ENCODE assay signal across 20 cellular contexts in genomic region chr14:20661197-20661596, GRCh38. TPM values are rescaled to one million over a fixed set of nuclear protein-coding genes. Genes with fewer than 3 reads are reported as not detected.
DNase-seq lines count a peak whose midpoint lies in the region; ATAC-seq and TF ChIP-seq lines count a peak whose summit lies in the region.
"Had no signal": no experiment of that assay in that cellular context is flagged by ENCODE, and none has a peak within 500 bp of the region (broad histone marks: within the 10 kb centered on the region; RNA-seq: fewer than 3 reads in every experiment).

No MANE protein-coding gene starts in this region.

- peak; percentile 57 for DNase-seq in esophagus muscularis mucosa (ENCODE audit: extremely low spot score)
- no peak for DNase-seq in foreskin melanocyte
- DNase-seq in activated CD4-positive, alpha-beta T cell treated with anti-CD3 and anti-CD28 coated beads for 4 hours = no peak
- DNase-seq: Calu3; CD4-positive, alpha-beta T cell; CD8-positive, alpha-beta memory T cell; DMS53; DMS79 treated with DMSO at 0.1 percent for 48 hours; GF-D8; H9 had no signal

- no peak for TF ChIP-seq CTCF in esophagus muscularis mucosa (IDR thresholded peaks at IDR 0.05)

- TF ChIP-seq EP300 in esophagus muscularis mucosa (IDR thresholded peaks at IDR 0.05) = no peak

- H4K20me1 ChIP-seq in BLaER1 treated with 17β-estradiol and CSF1 and Interleukin-3, amounts not matched to agents 10 nM and 100 nM = no peaks in the 10 kb centered on the region

- H3K9me3 ChIP-seq in BLaER1 treated with 17β-estradiol and CSF1 and Interleukin-3, amounts not matched to agents 10 nM and 100 nM (replicated peaks in 1 of 11) = peaks cover 0 to 10% (median 0%) of the 10 kb centered on the region in 11 experiments; a peak in 4 of 22 replicates
- H3K9me3 ChIP-seq in esophagus muscularis mucosa = no peaks in the 10 kb centered on the region

- ATAC-seq in GM21528 (IDR thresholded peaks at IDR 0.05; ENCODE audit: low FRiP score, unreplicated experiment) = no peak
- ATAC-seq: GM23338, HCT116 had no signal

- H3K36me3 ChIP-seq in BLaER1 treated with 17β-estradiol and CSF1 and Interleukin-3, amounts not matched to agents 10 nM and 100 nM = no peaks in the 10 kb centered on the region
- H3K36me3 ChIP-seq in esophagus muscularis mucosa = no peaks in the 10 kb centered on the region

- H3K27me3 ChIP-seq in BLaER1 treated with 17β-estradiol and CSF1 and Interleukin-3, amounts not matched to agents 10 nM and 100 nM = peaks cover 22 to 36% (median 31%) of the 10 kb centered on the region in 11 experiments
- H3K27me3 ChIP-seq in esophagus muscularis mucosa = peaks cover 0 to 99% (median 46%) of the 10 kb centered on the region in 4 donors

- H3K4me1 ChIP-seq in BLaER1 treated with 17β-estradiol and CSF1 and Interleukin-3, amounts not matched to agents 10 nM and 100 nM = peaks cover 6 to 29% (median 15%) of the 10 kb centered on the region in 10 experiments; a peak in 19 of 20 replicates
- H3K4me1 ChIP-seq in esophagus muscularis mucosa = peaks cover 4 to 20% (median 12%) of the 10 kb centered on the region in 4 donors

- H3K27ac ChIP-seq in BLaER1 treated with 17β-estradiol and CSF1 and Interleukin-3, amounts not matched to agents 10 nM and 100 nM = no peak overlapping the region
- H3K27ac ChIP-seq in esophagus muscularis mucosa (replicated peaks in 1 of 4) = no peak overlapping the region

- no peak overlapping the region for H3K9ac ChIP-seq in BLaER1 treated with 17β-estradiol and CSF1 and Interleukin-3, amounts not matched to agents 10 nM and 100 nM

- H3K4me2 ChIP-seq in BLaER1 treated with 17β-estradiol and CSF1 and Interleukin-3, amounts not matched to agents 10 nM and 100 nM = peak overlapping the region in 10 of 11 experiments; percentile 10 to 48 (median 30); a peak in 15 of 22 replicates

- peak; percentile 3 for TF ChIP-seq POLR2A in GM19193 (IDR thresholded peaks at IDR 0.05; ENCODE audit: extremely low read depth, insufficient read depth, insufficient read length)
- TF ChIP-seq POLR2A in esophagus muscularis mucosa (IDR thresholded peaks at IDR 0.05; ENCODE audit: low read depth) = no peak

- intact Hi-C loops in esophagus muscularis mucosa (cut with DNase I) = no loop called here

- 78% methylated on average over 2 of the region's 2 CpGs for WGBS in esophagus muscularis mucosa

- no peak overlapping the region for H3K4me3 ChIP-seq in BLaER1 treated with 17β-estradiol and CSF1 and Interleukin-3, amounts not matched to agents 10 nM and 100 nM
- no peak overlapping the region for H3K4me3 ChIP-seq in esophagus muscularis mucosa

RNA-seq across cellular contexts. Expression of gene OR6S1, which starts 19.7 kb away (rescaled TPM):
- not detected for total RNA-seq in esophagus muscularis mucosa
- total RNA-seq: A172; A673; Calu3; CD4-positive, alpha-beta T cell; CD8-positive, alpha-beta memory T cell; Daoy; G401; GM23338; H4; H9 had no signal

RNA-seq across cellular contexts. Expression of gene RNASE4, which starts 23.2 kb away (rescaled TPM):
- 100 to 1,000 TPM in 1 of 4 donors, 10 to 100 TPM in 3; 61.9 to 107 (median 82.9) TPM for total RNA-seq in esophagus muscularis mucosa
- total RNA-seq: H9 had no signal

RNA-seq across cellular contexts. Expression of gene ANG, which starts 27.4 kb away (rescaled TPM):
- 10 to 100 TPM; 13.7 to 30.6 (median 19.8) TPM for total RNA-seq in esophagus muscularis mucosa
